In the genomic region with DNA sequence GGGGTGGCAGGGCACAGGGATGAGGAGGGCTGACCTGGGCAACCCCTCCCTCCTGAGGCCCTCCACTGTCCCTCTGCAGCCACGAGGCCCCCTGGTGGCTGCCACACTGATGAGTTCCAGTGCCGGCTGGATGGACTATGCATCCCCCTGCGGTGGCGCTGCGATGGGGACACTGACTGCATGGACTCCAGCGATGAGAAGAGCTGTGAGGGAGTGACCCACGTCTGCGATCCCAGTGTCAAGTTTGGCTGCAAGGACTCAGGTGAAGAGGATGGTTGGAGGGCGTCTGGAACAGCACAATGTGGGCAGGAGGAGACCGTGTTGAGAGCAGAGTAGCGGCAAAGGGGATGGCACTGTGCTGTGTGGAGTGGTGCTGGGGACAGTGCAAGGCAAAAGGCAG, we compare ENCODE assay signal across 9 cellular contexts. TPM values are rescaled to one million over a fixed set of nuclear protein-coding genes. Genes with fewer than 3 reads are reported as not detected.
A peak's percentile ranks its signal among the peaks of the same experiment; 100 is the strongest.
DNase-seq lines count a peak whose midpoint lies in the region; ATAC-seq and TF ChIP-seq lines count a peak whose summit lies in the region.
"Had no signal": no experiment of that assay in that cellular context is flagged by ENCODE, and none has a peak within 500 bp of the region (broad histone marks: within the 10 kb centered on the region; RNA-seq: fewer than 3 reads in every experiment).

No MANE protein-coding gene starts in this region.

- H3K4me3 ChIP-seq in GM23338 = no peak overlapping the region
- no peak overlapping the region for H3K4me3 ChIP-seq in heart left ventricle

- POLR2A ChIA-PET in activated CD4-positive, alpha-beta T cell treated with anti-CD3 and anti-CD28 coated beads, Interleukin-2, amount 10 ng/mL, durations not matched to agents 7 days and 5 days (lab: Charles Lee) = interaction anchor here (1.1 kb wide), 1 partner anchor 14 kb away, joined by 4 read pairs; no protein-coding TSS in a partner anchor

- CTCF ChIA-PET in activated CD4-positive, alpha-beta T cell treated with anti-CD3 and anti-CD28 coated beads, Interleukin-2, amount 10 ng/mL, durations not matched to agents 7 days and 5 days (lab: Charles Lee) = interaction anchor here (0.7 to 1.7 kb wide), 7 partner anchors 12 to 125 kb away, joined by 3 to 6 read pairs (median 3); no protein-coding TSS in a partner anchor

- H3K36me3 ChIP-seq in GM23338 (ENCODE audit: insufficient read depth) (peaks cover 26% of the 10 kb centered on the region), heart left ventricle (peaks cover 0 to 93% (median 72%) of the 10 kb centered on the region in 9 donors)

- peaks cover 6% of the 10 kb centered on the region for H3K4me1 Mint-ChIP-seq in GM23338
- H3K4me1 Mint-ChIP-seq in activated CD4-positive, alpha-beta T cell treated with anti-CD3 and anti-CD28 coated beads, Interleukin-2, amount 10 ng/mL, durations not matched to agents 7 days and 5 days = no peaks in the 10 kb centered on the region
- no peaks in the 10 kb centered on the region for H3K4me1 Mint-ChIP-seq in stimulated activated naive CD8-positive, alpha-beta T cell treated with anti-CD3 and anti-CD28 coated beads, Interleukin-15, amount 100 ng/mL, for 72 hours

- TF ChIP-seq CTCF in AG09319 (IDR thresholded peaks at IDR 0.05; ENCODE audit: low read depth, low read length) (peak; percentile 59), GM23338 (conservative IDR thresholded peaks at IDR 0.05; ENCODE audit: low read depth in 2 of 2) (peak; percentile 73 to 90), heart left ventricle (IDR thresholded peaks at IDR 0.05) (peak; percentile 34 to 66 (median 48))

- no peak overlapping the region for H3K27ac Mint-ChIP-seq in GM23338
- H3K27ac Mint-ChIP-seq in activated CD4-positive, alpha-beta T cell treated with anti-CD3 and anti-CD28 coated beads, Interleukin-2, amount 10 ng/mL, durations not matched to agents 7 days and 5 days = no peak overlapping the region
- no peak overlapping the region for H3K27ac Mint-ChIP-seq in stimulated activated naive CD8-positive, alpha-beta T cell treated with anti-CD3 and anti-CD28 coated beads, Interleukin-15, amount 100 ng/mL, for 72 hours

- ATAC-seq in GM23338 (peak; percentile 80), heart left ventricle (peak in 2 of 4 donors; percentile 27 to 31), GM19397 (IDR thresholded peaks at IDR 0.05; ENCODE audit: unreplicated experiment) (no peak)
- ATAC-seq in stimulated activated naive CD8-positive, alpha-beta T cell treated with anti-CD3 and anti-CD28 coated beads, Interleukin-15, amount 100 ng/mL, for 72 hours = peak; percentile 59

- H3K36me3 Mint-ChIP-seq in GM23338 (ENCODE audit: low read depth) = peaks cover 91% of the 10 kb centered on the region
- no peaks in the 10 kb centered on the region for H3K36me3 Mint-ChIP-seq in activated CD4-positive, alpha-beta T cell treated with anti-CD3 and anti-CD28 coated beads, Interleukin-2, amount 10 ng/mL, durations not matched to agents 7 days and 5 days (ENCODE audit: low read depth)

- H3K27me3 ChIP-seq in GM23338 (ENCODE audit: insufficient read depth) (no peaks in the 10 kb centered on the region), heart left ventricle (no peaks in the 10 kb centered on the region)

- H3K4me1 ChIP-seq in GM23338 (ENCODE audit: insufficient read depth) (no peaks in the 10 kb centered on the region), heart left ventricle (peaks cover 0 to 15% (median 1%) of the 10 kb centered on the region in 12 donors)

- WGBS in heart left ventricle, 4 donors = 58 to 80% (median 62%) methylated on average over 10 to 11 of the region's 11 CpGs

- no peak overlapping the region for H3K4me3 Mint-ChIP-seq in GM23338
- H3K4me3 Mint-ChIP-seq in activated CD4-positive, alpha-beta T cell treated with anti-CD3 and anti-CD28 coated beads, Interleukin-2, amount 10 ng/mL, durations not matched to agents 7 days and 5 days = no peak overlapping the region
- no peak overlapping the region for H3K4me3 Mint-ChIP-seq in stimulated activated naive CD8-positive, alpha-beta T cell treated with anti-CD3 and anti-CD28 coated beads, Interleukin-15, amount 100 ng/mL, for 72 hours

- no peaks in the 10 kb centered on the region for H3K9me3 ChIP-seq in heart left ventricle

- peaks cover 20% of the 10 kb centered on the region for H3K27me3 Mint-ChIP-seq in GM23338 (ENCODE audit: insufficient read depth, low read depth, poor library complexity)
- no peaks in the 10 kb centered on the region for H3K27me3 Mint-ChIP-seq in activated CD4-positive, alpha-beta T cell treated with anti-CD3 and anti-CD28 coated beads, Interleukin-2, amount 10 ng/mL, durations not matched to agents 7 days and 5 days
- no peaks in the 10 kb centered on the region for H3K27me3 Mint-ChIP-seq in stimulated activated naive CD8-positive, alpha-beta T cell treated with anti-CD3 and anti-CD28 coated beads, Interleukin-15, amount 100 ng/mL, for 72 hours

- no peaks in the 10 kb centered on the region; the same call in 1 of the 2 replicates for H3K79me2 ChIP-seq in GM23338 (replicated peaks; ENCODE audit: insufficient read depth)

- no peak overlapping the region for H2AFZ ChIP-seq in GM23338

- no peak overlapping the region for H3K27ac ChIP-seq in GM23338 (ENCODE audit: low read depth)
- H3K27ac ChIP-seq in heart left ventricle = no peak overlapping the region
- H3K27ac ChIP-seq: epithelial cell of prostate had no signal

- H3K9me3 Mint-ChIP-seq in GM23338 = no peaks in the 10 kb centered on the region; the same call in 2 of the 3 replicates
- H3K9me3 Mint-ChIP-seq in activated CD4-positive, alpha-beta T cell treated with anti-CD3 and anti-CD28 coated beads, Interleukin-2, amount 10 ng/mL, durations not matched to agents 7 days and 5 days = no peaks in the 10 kb centered on the region
- no peaks in the 10 kb centered on the region for H3K9me3 Mint-ChIP-seq in stimulated activated naive CD8-positive, alpha-beta T cell treated with anti-CD3 and anti-CD28 coated beads, Interleukin-15, amount 100 ng/mL, for 72 hours

- no peak for TF ChIP-seq POLR2A in heart left ventricle (IDR thresholded peaks at IDR 0.05)

- H3K9me2 ChIP-seq in GM23338 (ENCODE audit: insufficient read depth) = no peaks in the 10 kb centered on the region

- H3K4me2 ChIP-seq in GM23338 = no peak overlapping the region

- DNase-seq in AG09319 (ENCODE audit: extremely low read depth, low read depth) (no peak), GM23338 (ENCODE audit: low spot score) (peak; percentile 84), heart left ventricle (no peak), COLO829 (ENCODE audit: low spot score) (no peak), SW 1271 (lab: John Stamatoyannopoulos, UW) (no peak)
- DNase-seq in activated CD4-positive, alpha-beta T cell treated with anti-CD3 and anti-CD28 coated beads, Interleukin-2, amount 10 ng/mL, durations not matched to agents 7 days and 5 days = peak; percentile 15
- DNase-seq in stimulated activated naive CD8-positive, alpha-beta T cell treated with anti-CD3 and anti-CD28 coated beads, Interleukin-15, amount 100 ng/mL, for 72 hours = no peak

- H3F3A ChIP-seq in GM23338 (replicated peaks; ENCODE audit: low read depth) = peaks cover 15% of the 10 kb centered on the region; the same call in 1 of the 2 replicates

- intact Hi-C loops in heart left ventricle (cut with DNase I) = loop anchor here in 3 of 10 donors (2.0 to 10.0 kb wide), 3 partner anchors 48 to 108 kb away; no protein-coding TSS in a partner anchor

- peaks cover 20% of the 10 kb centered on the region; the same call in 1 of the 2 replicates for H4K20me1 ChIP-seq in GM23338 (replicated peaks; ENCODE audit: insufficient read depth)

TF ChIP-seq in GM23338, 12 proteins besides CTCF, POLR2A, EP300 and RAD21 (continues in another document):
- TF ChIP-seq JUNB (IDR thresholded peaks at IDR 0.05; ENCODE audit: unreplicated experiment) (no peak), NANOG (IDR thresholded peaks at IDR 0.05; ENCODE audit: borderline replicate concordance) (no peak)

RNA-seq across cellular contexts. Expression of gene LRP1-AS, which starts 25.7 kb away (rescaled TPM):
- total RNA-seq in GM23338 (2014; rRNA removed; shearing (Covaris generic)) = not detected in 2 replicates
- polyA plus RNA-seq in GM23338 (2016; fragmentation: Nextera tagmentation; extraction: Ambion mirVana) (0.86 TPM in 1 of 2 replicates, not detected in the other), heart left ventricle (not detected)
- total RNA-seq in activated CD4-positive, alpha-beta T cell treated with anti-CD3 and anti-CD28 coated beads, Interleukin-2, amount 10 ng/mL, durations not matched to agents 7 days and 5 days = not detected
- total RNA-seq in heart left ventricle = not detected

RNA-seq across cellular contexts. Expression of gene NXPH4, which starts 43.5 kb away (rescaled TPM):
- total RNA-seq in GM23338 (2014; rRNA removed; shearing (Covaris generic)) = 1.5 and 4.5 TPM in 2 replicates
- 0.89 and 1.1 TPM in 2 replicates for polyA plus RNA-seq in GM23338 (2016; fragmentation: Nextera tagmentation; extraction: Ambion mirVana)
- total RNA-seq in activated CD4-positive, alpha-beta T cell treated with anti-CD3 and anti-CD28 coated beads, Interleukin-2, amount 10 ng/mL, durations not matched to agents 7 days and 5 days = under 1 TPM; 0.29 to 0.32 TPM
- 1 to 10 TPM; 1.9 to 8.0 (median 3.2) TPM for total RNA-seq in heart left ventricle
- 1 to 10 TPM; 1.3 to 2.3 TPM for polyA plus RNA-seq in heart left ventricle

RNA-seq across cellular contexts. Expression of gene LRP1, which starts 44.8 kb away (rescaled TPM):
- 130 and 145 TPM in 2 replicates for total RNA-seq in GM23338 (2014; rRNA removed; shearing (Covaris generic))
- polyA plus RNA-seq in GM23338 (2016; fragmentation: Nextera tagmentation; extraction: Ambion mirVana) (26.6 and 29.9 TPM in 2 replicates), heart left ventricle (10 to 100 TPM; 23.0 to 31.5 TPM)
- under 1 TPM; 0.94 TPM for total RNA-seq in activated CD4-positive, alpha-beta T cell treated with anti-CD3 and anti-CD28 coated beads, Interleukin-2, amount 10 ng/mL, durations not matched to agents 7 days and 5 days
- total RNA-seq in heart left ventricle = 100 to 1,000 TPM in 4 of 9 donors, 10 to 100 TPM in 5; 51.5 to 316 (median 71.1) TPM

RNA-seq across cellular contexts. Expression of gene SHMT2, which starts 56.4 kb away (rescaled TPM):
- total RNA-seq in GM23338 (2014; rRNA removed; shearing (Covaris generic)) = 363 and 387 TPM in 2 replicates
- polyA plus RNA-seq in GM23338 (2016; fragmentation: Nextera tagmentation; extraction: Ambion mirVana) = 125 and 131 TPM in 2 replicates
- total RNA-seq in activated CD4-positive, alpha-beta T cell treated with anti-CD3 and anti-CD28 coated beads, Interleukin-2, amount 10 ng/mL, durations not matched to agents 7 days and 5 days = 100 to 1,000 TPM; 137 to 141 TPM
- 10 to 100 TPM; 26.2 to 46.7 (median 35.5) TPM for total RNA-seq in heart left ventricle
- polyA plus RNA-seq in heart left ventricle = 10 to 100 TPM; 15.9 to 76.5 TPM

Comparison
In these comparisons a context has a peak if more than half of its experiments do, and no peak if none do; other contexts are left out.
1. DNase-seq: peak in GM23338 (single experiment) and activated CD4-positive, alpha-beta T cell treated with anti-CD3 and anti-CD28 coated beads, Interleukin-2, amount 10 ng/mL, durations not matched to agents 7 days and 5 days (single experiment); none in AG09319 (single experiment), heart left ventricle (0 of 5), stimulated activated naive CD8-positive, alpha-beta T cell treated with anti-CD3 and anti-CD28 coated beads, Interleukin-15, amount 100 ng/mL, for 72 hours (0 of 2), COLO829 (single experiment) and SW 1271 (0 of 2).
2. RNA of gene LRP1, which starts 44.8 kb away (total RNA-seq): 130 to 145 TPM in GM23338 and 51.5 to 316 TPM in heart left ventricle; 0.94 TPM in activated CD4-positive, alpha-beta T cell treated with anti-CD3 and anti-CD28 coated beads, Interleukin-2, amount 10 ng/mL, durations not matched to agents 7 days and 5 days; every median in the first group is over 10 times any median in the second.
3. Peak in every context shown above with its lines, with median percentiles within 50 percentile points of each other: CTCF ChIP-seq.